Comparison of ENCODE assay signal across 8 cellular contexts in genomic region chr14:49461529-49462401, GRCh38.
DNase-seq lines count a peak whose midpoint lies in the region; ATAC-seq, FAIRE-seq and TF ChIP-seq lines count a peak whose summit lies in the region.

No MANE protein-coding gene starts in this region.

- no peak for TF ChIP-seq POLR2A in H54 (IDR thresholded peaks at IDR 0.05; ENCODE audit: low read depth, low read length)

- no peaks in the 10 kb centered on the region for H3K36me3 ChIP-seq in PC-3 (ENCODE audit: low read depth, low read length)
- H3K36me3 ChIP-seq in heart right ventricle: no peaks in the 10 kb centered on the region

- H2AFZ ChIP-seq in PC-3 (ENCODE audit: low read length): no peak overlapping the region

- no peaks in the 10 kb centered on the region for H4K20me1 ChIP-seq in PC-3 (ENCODE audit: low read length)

- FAIRE-seq in H54 (lab: Jason Lieb, UNC): no peak

- H3K4me2 ChIP-seq in PC-3 (ENCODE audit: low read length): no peak overlapping the region

- H3K27ac ChIP-seq in PC-3 (ENCODE audit: low read length) (no peak overlapping the region), heart right ventricle (no peak overlapping the region)

- no peaks in the 10 kb centered on the region for H3K79me2 ChIP-seq in PC-3 (ENCODE audit: low read length)

- ATAC-seq in GM21526 (IDR thresholded peaks at IDR 0.05; ENCODE audit: low FRiP score, unreplicated experiment): peak; percentile 95
- peak; percentile 89 for ATAC-seq in PC-3
- ATAC-seq in heart right ventricle: no peak

- peaks cover 36% of the 10 kb centered on the region for H3K27me3 ChIP-seq in PC-3 (ENCODE audit: low read length)
- H3K27me3 ChIP-seq in heart right ventricle: peaks cover 0 to 20% (median 5%) of the 10 kb centered on the region in 7 donors

- intact Hi-C loops in PC-3 (cut with micrococcal nuclease) (loop anchor here (1.0 to 2.0 kb wide), 5 partner anchors 17 to 163 kb away; partner anchors contain the start of gene RPS29), heart right ventricle (cut with DNase I) (loop anchor here in 1 of 10 donors (5.0 kb wide), 1 partner anchor 36 kb away; no protein-coding TSS in a partner anchor)

- no peaks in the 10 kb centered on the region for H3K4me1 ChIP-seq in PC-3 (ENCODE audit: insufficient read depth, low read length)
- no peaks in the 10 kb centered on the region for H3K4me1 ChIP-seq in heart right ventricle

- no peaks in the 10 kb centered on the region for H3F3A ChIP-seq in PC-3 (ENCODE audit: low read length, unreplicated experiment)

- BruUV-seq in PC-3 (replicated peaks; lab: Mats Ljungman, UMichigan): no TSS peak

- CTCF ChIA-PET in PC-3 (lab: Charles Lee): interaction anchor here (0.5 to 4.6 kb wide), 19 partner anchors 8 to 162 kb away, joined by 3 to 72 read pairs (median 4); partner anchors contain the start of genes MGAT2, RPL36AL and RPS29

- H3K9ac ChIP-seq in PC-3 (ENCODE audit: low read length): no peak overlapping the region

- H3K9me3 ChIP-seq in PC-3 (ENCODE audit: low read length): no peaks in the 10 kb centered on the region
- H3K9me3 ChIP-seq in heart right ventricle: no peaks in the 10 kb centered on the region

- DNase-seq in GDM1 (lab: John Stamatoyannopoulos, UW) (peak; percentile 54), HUDEP-2 (lab: John Stamatoyannopoulos, UW; ENCODE audit: unreplicated experiment in 76 of 76) (peak in 57 of 76 experiments; percentile 1 to 78 (median 47)), PC-3 (peak; percentile 92), heart right ventricle (peak in 1 of 2 donors; percentile 31), smooth muscle cell of the brain vasculature (ENCODE audit: low read depth, low spot score) (peak; percentile 56), H54 (ENCODE audit: insufficient read length, low spot score) (no peak)
- peak; percentile 14 for DNase-seq in activated gamma-delta T cell treated with anti-CD3 and anti-CD28 coated beads, Interleukin-2, amount 50 U/mL, for 16 hours (ENCODE audit: low read depth)

- 6 to 7% methylated on average over 2 of the region's 2 CpGs for WGBS in heart right ventricle, 2 donors

- H3K9me2 ChIP-seq in PC-3 (replicated peaks; ENCODE audit: low read length): no peaks in the 10 kb centered on the region

- TF ChIP-seq CTCF in PC-3 (conservative IDR thresholded peaks at IDR 0.05; ENCODE audit: low read depth, low read length) (peak; percentile 93), heart right ventricle (IDR thresholded peaks at IDR 0.05) (peak; percentile 22 to 72 (median 58))

- POLR2A ChIA-PET in PC-3 (lab: Charles Lee; ENCODE audit: unreplicated experiment): interaction anchor here (0.5 to 0.6 kb wide), 3 partner anchors 38 to 1556 kb away, joined by 3 to 6 read pairs (median 5); no protein-coding TSS in a partner anchor

- H3K4me3 ChIP-seq in PC-3 (ENCODE audit: low read length): no peak overlapping the region
- no peak overlapping the region for H3K4me3 ChIP-seq in heart right ventricle

Comparison
In these comparisons a context has a peak if more than half of its experiments do, and no peak if none do; other contexts are left out.
1. ATAC-seq: peak in GM21526 (single experiment) and PC-3 (single experiment); none in heart right ventricle (0 of 8).